Comparison of ENCODE assay signal across 8 cellular contexts in the genomic region with DNA sequence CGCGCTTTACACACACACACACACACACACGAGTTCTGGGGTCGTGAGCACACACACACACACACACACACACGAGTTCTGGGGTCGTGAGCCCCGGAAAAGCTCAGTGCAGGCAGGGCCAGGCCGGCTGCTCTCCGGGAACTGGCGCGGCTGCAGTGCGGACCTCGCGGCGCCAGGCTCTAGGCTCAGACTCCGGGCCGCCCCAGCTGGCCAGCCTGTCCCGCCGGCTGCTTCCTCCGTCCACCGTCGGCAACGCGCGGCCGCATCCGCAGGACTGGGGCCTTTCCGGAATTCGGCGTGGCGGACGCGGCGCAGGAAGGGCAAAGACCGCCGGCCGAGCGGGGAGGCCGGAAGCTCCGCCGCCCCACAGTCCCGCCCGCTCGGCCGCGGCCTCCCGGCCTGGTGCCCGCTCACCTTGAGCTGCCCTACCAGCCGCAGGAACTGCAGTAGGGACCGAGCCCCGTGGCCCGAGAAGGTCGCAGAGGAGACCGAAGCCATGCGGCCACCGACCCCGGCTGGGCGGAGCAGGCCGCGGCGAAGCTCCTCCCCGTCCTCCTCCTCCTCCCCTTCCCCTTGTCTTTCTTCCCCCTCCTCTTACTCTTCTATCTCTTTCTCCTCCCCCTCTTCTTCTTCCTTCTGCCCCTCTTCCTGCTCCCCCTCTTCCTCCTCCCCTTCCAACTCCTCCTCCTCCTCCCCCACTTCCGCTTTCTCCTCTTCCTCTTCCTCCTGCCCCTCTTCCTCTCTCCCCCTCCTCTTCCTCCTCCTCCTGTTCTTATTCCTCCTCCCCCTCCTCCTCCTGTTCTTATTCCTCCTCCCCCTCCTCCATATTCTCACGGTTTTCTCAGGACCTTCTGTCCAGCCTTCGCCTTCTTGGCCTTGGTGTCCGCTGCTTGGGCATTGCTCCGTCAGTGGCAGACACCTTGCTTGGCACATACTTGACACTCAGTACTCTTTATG. TPM values are rescaled to one million over a fixed set of nuclear protein-coding genes. Genes with fewer than 3 reads are reported as not detected.
DNase-seq lines count a peak whose midpoint lies in the region; ATAC-seq and TF ChIP-seq lines count a peak whose summit lies in the region.

Gene HDDC2 (minus strand): TSS at position 533 of the 957 bp plus-strand sequence. CDS start 35 bp downstream, at position 498.

- intact Hi-C loops in left ventricle myocardium inferior (cut with micrococcal nuclease) = loop anchor here (10.0 kb wide), 2 partner anchors 147 to 663 kb away; partner anchors contain the start of gene TPD52L1
- intact Hi-C loops in prostate gland (cut with DNase I) = loop anchor here (1.0 to 10.0 kb wide), 2 partner anchors 148 to 653 kb away; partner anchors contain the start of genes HINT3 and TPD52L1

- TF ChIP-seq POLR2A in prostate gland (IDR thresholded peaks at IDR 0.05) = no peak

- in situ Hi-C loops in KBM-7 (cut with MboI; ENCODE audit: low pct_unique_long_range_greater_than_20kb, low sequenced_read_pairs) = no loop called here

- peak; percentile 85 for ATAC-seq in GM21723 (IDR thresholded peaks at IDR 0.05; ENCODE audit: unreplicated experiment)

- WGBS in prostate gland = 5% methylated on average over 66 of the region's 67 CpGs

- DNase-seq in GDM1 (lab: John Stamatoyannopoulos, UW) = peak; percentile 47
- DNase-seq in KBM-7 = peak; percentile 73
- peak; percentile 9 for DNase-seq in T follicular helper cell (ENCODE audit: low read depth)
- peak in 41 of 56 donors; percentile 6 to 74 (median 46) for DNase-seq in amygdala (lab: John Stamatoyannopoulos, UW)
- DNase-seq in left ventricle myocardium inferior = peak; percentile 83
- DNase-seq in prostate gland (ENCODE audit: low spot score) = peak; percentile 34
- no peak for DNase-seq in superior temporal gyrus (ENCODE audit: extremely low spot score)

- H3K4me1 ChIP-seq in left ventricle myocardium inferior (peaks cover 43% of the 10 kb centered on the region), prostate gland (replicated peaks) (no peaks in the 10 kb centered on the region)

- H3K36me3 ChIP-seq in left ventricle myocardium inferior (peaks cover 24% of the 10 kb centered on the region), prostate gland (no peaks in the 10 kb centered on the region)

- H3K4me3 ChIP-seq in left ventricle myocardium inferior (peak within 1 kb of the TSS; percentile 78), prostate gland (peak within 1 kb of the TSS; percentile 60 to 71)

- peak; percentile 8 for TF ChIP-seq CTCF in left ventricle myocardium inferior (IDR thresholded peaks at IDR 0.05; ENCODE audit: borderline replicate concordance)
- peak in 1 of 4 experiments; percentile 16 for TF ChIP-seq CTCF in prostate gland (IDR thresholded peaks at IDR 0.05)

- H3K27me3 ChIP-seq in left ventricle myocardium inferior (ENCODE audit: low read depth) (no peaks in the 10 kb centered on the region), prostate gland (replicated peaks; ENCODE audit: insufficient read depth) (no peaks in the 10 kb centered on the region)

- peaks cover 5% of the 10 kb centered on the region for H3K9me3 ChIP-seq in left ventricle myocardium inferior (replicated peaks)
- no peaks in the 10 kb centered on the region for H3K9me3 ChIP-seq in prostate gland

- H3K27ac ChIP-seq in left ventricle myocardium inferior (replicated peaks) (peak within 1 kb of the TSS; percentile 94), prostate gland (peak within 1 kb of the TSS; percentile 83 to 87)

RNA-seq across cellular contexts. Expression of gene HDDC2, which starts in this region (rescaled TPM):
- total RNA-seq in left ventricle myocardium inferior (87.9 TPM), prostate gland (10 to 100 TPM; 50.4 to 50.9 TPM)
